In genomic region chr6:41786451-41787218, GRCh38 we compare ENCODE assay signal across 8 cellular contexts. TPM values are rescaled to one million over a fixed set of nuclear protein-coding genes. Genes with fewer than 3 reads are reported as not detected.
DNase-seq lines count a peak whose midpoint lies in the region; ATAC-seq, FAIRE-seq and TF ChIP-seq lines count a peak whose summit lies in the region.

No MANE protein-coding gene starts in this region.

- no peak for TF ChIP-seq POLR2A in IMR-90 (IDR thresholded peaks at IDR 0.05; ENCODE audit: low read depth, low read length)

- H2BK120ac ChIP-seq in IMR-90 (ENCODE audit: low read depth, low read length) = no peak overlapping the region

- CTCF ChIA-PET in IMR-90 (lab: Yijun Ruan, JAX) = interaction anchor here (0.5 to 2.9 kb wide), 12 partner anchors 16 to 260 kb away, joined by 3 to 9 read pairs (median 4); partner anchors contain the start of genes BYSL and MED20

- H2BK5ac ChIP-seq in IMR-90 (ENCODE audit: low read depth, low read length, poor library complexity, severe bottlenecking) = peak overlapping the region; percentile 93

- WGBS in IMR-90 (ENCODE audit: extremely low coverage in 2 of 2, insufficient read length in 1 of 2), 2 experiments = 0% methylated on average over 24 of the region's 58 CpGs; no CpG with 5 or more reads in 1 of the 2 experiments

- peak overlapping the region; percentile 93 for H3K27ac Mint-ChIP-seq in activated T-helper 17 cell treated with anti-CD3 and anti-CD28 coated beads, Interleukin-2, amount 50 U/mL, for 72 hours
- H3K27ac Mint-ChIP-seq in natural killer cell = peak overlapping the region; percentile 92 to 96

- H3K4me3 ChIP-seq in IMR-90 (ENCODE audit: insufficient read depth, low read depth, low read length) = peak overlapping the region; percentile 97
- H3K4me3 ChIP-seq in fibroblast of mammary gland (ENCODE audit: control insufficient read depth, low read depth, low read length) = peak overlapping the region; percentile 70

- no peaks in the 10 kb centered on the region for H3K27me3 Mint-ChIP-seq in activated T-helper 17 cell treated with anti-CD3 and anti-CD28 coated beads, Interleukin-2, amount 50 U/mL, for 72 hours
- no peaks in the 10 kb centered on the region for H3K27me3 Mint-ChIP-seq in natural killer cell (ENCODE audit: low read depth in 2 of 2)

- peak overlapping the region; percentile 88 for H3K4ac ChIP-seq in IMR-90 (ENCODE audit: low read depth, low read length)

- TF ChIP-seq CTCF in IMR-90 (conservative IDR thresholded peaks at IDR 0.05; ENCODE audit: low read depth, low read length) (peak; percentile 88), fibroblast of mammary gland (conservative IDR thresholded peaks at IDR 0.05; ENCODE audit: control insufficient read depth, insufficient read depth, low read depth, low read length) (peak; percentile 32), natural killer cell (IDR thresholded peaks at IDR 0.05) (peak; percentile 69)

- no peaks in the 10 kb centered on the region for H3K9me3 ChIP-seq in IMR-90 (ENCODE audit: control insufficient read depth, insufficient read depth, low read length)

- peak overlapping the region; percentile 98 for H3K23ac ChIP-seq in IMR-90 (ENCODE audit: low read depth, low read length)

- peak overlapping the region; percentile 78 for H4K91ac ChIP-seq in IMR-90 (ENCODE audit: insufficient read depth, low read depth, low read length)

- peak overlapping the region; percentile 93 for H2AK9ac ChIP-seq in IMR-90 (replicated peaks; ENCODE audit: low read depth, low read length, poor library complexity)

- dilution Hi-C loops in IMR-90 (cut with HindIII; ENCODE audit: low sequenced_read_pairs, unreplicated experiment) = no loop called here

- no peaks in the 10 kb centered on the region for H3K27me3 ChIP-seq in IMR-90 (ENCODE audit: control insufficient read depth, insufficient read depth, low read length)

- peaks cover 22 to 33% of the 10 kb centered on the region in 2 experiments for H3K79me1 ChIP-seq in IMR-90 (ENCODE audit: low read depth in 1 of 2, low read length in 2 of 2)

- H4K5ac ChIP-seq in IMR-90 (ENCODE audit: low read depth, low read length) = peak overlapping the region; percentile 72

- peak; percentile 95 for DNase-seq in DMS 273 (lab: John Stamatoyannopoulos, UW; ENCODE audit: unreplicated experiment)
- DNase-seq in IMR-90 = peak; percentile 61
- DNase-seq in RCC 7860 (ENCODE audit: low spot score) = peak; percentile 38
- DNase-seq in fibroblast of mammary gland (ENCODE audit: low read depth) = peak; percentile 58
- peak; percentile 87 for DNase-seq in natural killer cell
- DNase-seq in stimulated activated naive CD4-positive, alpha-beta T cell (lab: John Stamatoyannopoulos, UW) = peak; percentile 63 to 86 (median 80)

- no peak overlapping the region for H2BK20ac ChIP-seq in IMR-90 (ENCODE audit: low read depth, low read length)

- no TSS peak for BruUV-seq in IMR-90 (replicated peaks; lab: Mats Ljungman, UMichigan)

- peak overlapping the region; percentile 88 for H3K9ac ChIP-seq in IMR-90 (ENCODE audit: low read depth, low read length)

- peaks cover 3% of the 10 kb centered on the region; the same call in 1 of the 2 replicates for H3K9me1 ChIP-seq in IMR-90 (ENCODE audit: insufficient read depth, low read length)

- peak overlapping the region; percentile 38; the same call in 1 of the 2 replicates for H3K18ac ChIP-seq in IMR-90 (ENCODE audit: low read depth, low read length)

- intact Hi-C loops in IMR-90 (cut with micrococcal nuclease) = loop anchor here (2.0 to 10.0 kb wide), 3 partner anchors 134 to 428 kb away; partner anchors contain the start of genes BYSL, MED20 and MRPS10
- intact Hi-C loops in natural killer cell (cut with micrococcal nuclease) = loop anchor here (1.0 to 10.0 kb wide), 5 partner anchors 52 to 758 kb away; partner anchors contain the start of genes BYSL, MED20, MRPS10 and TFEB

- peak; percentile 55 for ATAC-seq in GM21447 (IDR thresholded peaks at IDR 0.05; ENCODE audit: unreplicated experiment)
- peak; percentile 91 for ATAC-seq in IMR-90 (ENCODE audit: low read depth)
- peak; percentile 84 for ATAC-seq in activated T-helper 17 cell treated with anti-CD3 and anti-CD28 coated beads, Interleukin-2, amount 50 U/mL, for 72 hours (replicated peaks)
- peak; percentile 74 to 86 (median 77) for ATAC-seq in natural killer cell

- peaks cover 7% of the 10 kb centered on the region for H3K4me1 ChIP-seq in IMR-90 (ENCODE audit: control insufficient read depth, insufficient read depth, low read length)

- peak overlapping the region; percentile 87 for H2AK5ac ChIP-seq in IMR-90 (ENCODE audit: low read depth, low read length)

- peak overlapping the region; percentile 93 for H3K4me2 ChIP-seq in IMR-90 (ENCODE audit: low read depth, low read length)

- H2BK15ac ChIP-seq in IMR-90 (ENCODE audit: low read depth, low read length) = no peak overlapping the region

- peak overlapping the region; percentile 94 for H2AFZ ChIP-seq in IMR-90 (replicated peaks; ENCODE audit: low read length, poor library complexity)

- peak; percentile 66 for TF ChIP-seq RAD21 in IMR-90 (IDR thresholded peaks at IDR 0.05; ENCODE audit: low read length)

- FAIRE-seq in RCC 7860 (lab: Jason Lieb, UNC) = no peak

- peak overlapping the region; percentile 80 for H3K56ac ChIP-seq in IMR-90 (ENCODE audit: extremely low read depth, insufficient read depth, low read length)

- no peaks in the 10 kb centered on the region for H4K20me1 ChIP-seq in IMR-90 (ENCODE audit: insufficient read depth, low read length)

- H4K8ac ChIP-seq in IMR-90 (ENCODE audit: low read depth in 2 of 2, low read length in 2 of 2) = peak overlapping the region; percentile 94 to 97; a peak in 3 of 4 replicates

- peak overlapping the region; percentile 94 for H3K27ac ChIP-seq in IMR-90 (ENCODE audit: insufficient read depth, low read length)

- H3K14ac ChIP-seq in IMR-90 (replicated peaks; ENCODE audit: low read depth, low read length) = peak overlapping the region; percentile 73

- H3K4me3 Mint-ChIP-seq in activated T-helper 17 cell treated with anti-CD3 and anti-CD28 coated beads, Interleukin-2, amount 50 U/mL, for 72 hours = peak overlapping the region; percentile 92
- peak overlapping the region; percentile 94 for H3K4me3 Mint-ChIP-seq in natural killer cell

- in situ Hi-C loops in IMR-90 (cut with MboI; ENCODE audit: low sequenced_read_pairs) = loop anchor here (10.0 kb wide), 1 partner anchor 148 kb away; no protein-coding TSS in a partner anchor

- peaks cover 5% of the 10 kb centered on the region for H3K4me1 Mint-ChIP-seq in activated T-helper 17 cell treated with anti-CD3 and anti-CD28 coated beads, Interleukin-2, amount 50 U/mL, for 72 hours
- H3K4me1 Mint-ChIP-seq in natural killer cell = peaks cover 0 to 25% of the 10 kb centered on the region in 2 donors

- H3K36me3 Mint-ChIP-seq in activated T-helper 17 cell treated with anti-CD3 and anti-CD28 coated beads, Interleukin-2, amount 50 U/mL, for 72 hours (ENCODE audit: low read depth) = peaks cover 39% of the 10 kb centered on the region
- peaks cover 8% of the 10 kb centered on the region for H3K36me3 Mint-ChIP-seq in natural killer cell

- POLR2A ChIA-PET in IMR-90 (lab: Charles Lee; ENCODE audit: unreplicated experiment) = interaction anchor here (1.0 kb wide), 1 partner anchor 264 kb away, joined by 3 read pairs; the partner anchor contains the start of gene TAF8

- H3K9me3 Mint-ChIP-seq in activated T-helper 17 cell treated with anti-CD3 and anti-CD28 coated beads, Interleukin-2, amount 50 U/mL, for 72 hours = no peaks in the 10 kb centered on the region
- H3K9me3 Mint-ChIP-seq in natural killer cell = no peaks in the 10 kb centered on the region

- H3K36me3 ChIP-seq in IMR-90 (ENCODE audit: control insufficient read depth, insufficient read depth, low read length) = peaks cover 10% of the 10 kb centered on the region

TF ChIP-seq in IMR-90, 13 proteins besides CTCF, POLR2A, EP300 and RAD21 (continues in another document):
- TF ChIP-seq FOS (IDR thresholded peaks at IDR 0.05; ENCODE audit: low read depth, low read length) = no peak

RNA-seq across cellular contexts. Expression of gene TOMM6, which starts 0.9 kb away (rescaled TPM):
- total RNA-seq in IMR-90 (2012; rRNA removed) = 120 and 128 TPM in 2 replicates
- polyA plus RNA-seq in IMR-90 (2012; rRNA removed) = 204 and 227 TPM in 2 replicates
- polyA plus RNA-seq in IMR-90 (2012; cell fraction: cytosol; rRNA removed) = 153 and 242 TPM in 2 replicates
- polyA plus RNA-seq in IMR-90 (2012; cell fraction: nucleus; rRNA removed; ENCODE audit: low replicate concordance) = 16.5 and 124 TPM in 2 replicates
- total RNA-seq in activated T-helper 17 cell treated with anti-CD3 and anti-CD28 coated beads, Interleukin-2, amount 50 U/mL, for 72 hours = 100 to 1,000 TPM; 124 to 320 TPM
- total RNA-seq in natural killer cell = 100 to 1,000 TPM in 1 of 3 donors, 10 to 100 TPM in 2; 95.0 to 109 (median 96.6) TPM

RNA-seq across cellular contexts. Expression of gene PRICKLE4, which starts 6.1 kb away (rescaled TPM):
- total RNA-seq in IMR-90 (2012; rRNA removed) = not detected in 2 replicates
- polyA plus RNA-seq in IMR-90 (2012; rRNA removed) = 0.72 and 0.99 TPM in 2 replicates
- polyA plus RNA-seq in IMR-90 (2012; cell fraction: cytosol; rRNA removed) = 0.24 and 0.64 TPM in 2 replicates
- 8.3 and 34.1 TPM in 2 replicates for polyA plus RNA-seq in IMR-90 (2012; cell fraction: nucleus; rRNA removed; ENCODE audit: low replicate concordance)
- total RNA-seq in activated T-helper 17 cell treated with anti-CD3 and anti-CD28 coated beads, Interleukin-2, amount 50 U/mL, for 72 hours = not detected
- total RNA-seq in natural killer cell = not detected

RNA-seq across cellular contexts. Expression of gene FRS3, which starts 6.9 kb away (rescaled TPM):
- total RNA-seq in IMR-90 (2012; rRNA removed) (0.28 and 0.54 TPM in 2 replicates), natural killer cell (1 to 10 TPM; 4.5 to 5.7 (median 5.4) TPM)
- polyA plus RNA-seq in IMR-90 (2012; rRNA removed) = 3.8 and 4.3 TPM in 2 replicates
- polyA plus RNA-seq in IMR-90 (2012; cell fraction: cytosol; rRNA removed) = 2.6 and 3.8 TPM in 2 replicates
- polyA plus RNA-seq in IMR-90 (2012; cell fraction: nucleus; rRNA removed; ENCODE audit: low replicate concordance) = 11.0 and 15.2 TPM in 2 replicates
- 1 to 10 TPM; 2.6 to 2.9 TPM for total RNA-seq in activated T-helper 17 cell treated with anti-CD3 and anti-CD28 coated beads, Interleukin-2, amount 50 U/mL, for 72 hours

RNA-seq across cellular contexts. Expression of gene PGC, which starts 39.4 kb away (rescaled TPM):
- total RNA-seq in IMR-90 (2012; rRNA removed) (not detected in 2 replicates), natural killer cell (not detected)
- polyA plus RNA-seq in IMR-90 (2012; rRNA removed) = not detected in 2 replicates
- not detected in 2 replicates for polyA plus RNA-seq in IMR-90 (2012; cell fraction: cytosol; rRNA removed)
- not detected in 2 replicates for polyA plus RNA-seq in IMR-90 (2012; cell fraction: nucleus; rRNA removed; ENCODE audit: low replicate concordance)
- not detected for total RNA-seq in activated T-helper 17 cell treated with anti-CD3 and anti-CD28 coated beads, Interleukin-2, amount 50 U/mL, for 72 hours

RNA-seq across cellular contexts. Expression of gene TFEB, which starts 51.2 kb away (rescaled TPM):
- total RNA-seq in IMR-90 (2012; rRNA removed) = 4.4 and 4.5 TPM in 2 replicates
- 4.7 and 4.9 TPM in 2 replicates for polyA plus RNA-seq in IMR-90 (2012; rRNA removed)
- polyA plus RNA-seq in IMR-90 (2012; cell fraction: cytosol; rRNA removed) = 3.7 and 4.9 TPM in 2 replicates
- 8.0 and 14.7 TPM in 2 replicates for polyA plus RNA-seq in IMR-90 (2012; cell fraction: nucleus; rRNA removed; ENCODE audit: low replicate concordance)
- 10 to 100 TPM in 1 of 2 donors, 1 to 10 TPM in 1; 9.4 to 12.0 TPM for total RNA-seq in activated T-helper 17 cell treated with anti-CD3 and anti-CD28 coated beads, Interleukin-2, amount 50 U/mL, for 72 hours
- total RNA-seq in natural killer cell = 10 to 100 TPM; 56.0 to 66.7 (median 66.2) TPM

Comparison
In these comparisons a context has a peak if more than half of its experiments do, and no peak if none do; other contexts are left out.
1. Peak in every context shown above with its lines: DNase-seq, ATAC-seq, H3K4me3 ChIP-seq and H3K27ac ChIP-seq.
2. DNase-seq: peak in every context shown above with its lines; median percentile 95 in DMS 273; 87 in natural killer cell; 80 in stimulated activated naive CD4-positive, alpha-beta T cell; 61 in IMR-90; 58 in fibroblast of mammary gland; 38 in RCC 7860.
3. CTCF ChIP-seq: peak in every context shown above with its lines; median percentile 88 in IMR-90; 69 in natural killer cell; 32 in fibroblast of mammary gland.